27 cellular contexts compared by ENCODE assay signal in genomic region chr9:81128701-81129100, GRCh38.
DNase-seq lines count a peak whose midpoint lies in the region; FAIRE-seq and TF ChIP-seq lines count a peak whose summit lies in the region.
"Had no signal": no experiment of that assay in that cellular context is flagged by ENCODE, and none has a peak within 500 bp of the region (broad histone marks: within the 10 kb centered on the region; RNA-seq: fewer than 3 reads in every experiment).

No MANE protein-coding gene starts in this region.

- H3K4me2 ChIP-seq in astrocyte (ENCODE audit: low read length): no peak overlapping the region
- H3K4me2 ChIP-seq: A549; BLaER1 treated with 17β-estradiol and CSF1 and Interleukin-3, amounts not matched to agents 10 nM and 100 nM had no signal

- H3K27me3 ChIP-seq in astrocyte (ENCODE audit: insufficient read depth, low read length): no peaks in the 10 kb centered on the region
- no peaks in the 10 kb centered on the region for H3K27me3 ChIP-seq in ovary
- H3K27me3 ChIP-seq: BE2C had no signal

- WGBS in ovary, 3 donors: 71 to 78% (median 77%) methylated on average over 6 of the region's 6 CpGs

- intact Hi-C loops in ovary (cut with DNase I): no loop called here

- H3K4me1 Mint-ChIP-seq in astrocyte (ENCODE audit: low read depth, unreplicated experiment) (peaks cover 21% of the 10 kb centered on the region), nephron progenitor cell (peaks cover 40% of the 10 kb centered on the region), endothelial cell (ENCODE audit: unreplicated experiment) (no peaks in the 10 kb centered on the region)
- H3K4me1 Mint-ChIP-seq: CD8-positive, alpha-beta memory T cell had no signal

- H3K36me3 ChIP-seq in astrocyte (ENCODE audit: insufficient read depth, low read length): no peaks in the 10 kb centered on the region
- no peaks in the 10 kb centered on the region for H3K36me3 ChIP-seq in ovary
- H3K36me3 ChIP-seq: BE2C; BLaER1 treated with 17β-estradiol and CSF1 and Interleukin-3, amounts not matched to agents 10 nM and 100 nM; HAP-1 had no signal

- no peak overlapping the region for H2AFZ ChIP-seq in astrocyte (ENCODE audit: low read depth, low read length)

- TF ChIP-seq POLR2A in ovary (IDR thresholded peaks at IDR 0.05): no peak

- H3K79me2 ChIP-seq in astrocyte (ENCODE audit: insufficient read depth, low read length): no peaks in the 10 kb centered on the region

- peaks cover 4% of the 10 kb centered on the region for H3K9me3 Mint-ChIP-seq in astrocyte (ENCODE audit: unreplicated experiment)
- H3K9me3 Mint-ChIP-seq in nephron progenitor cell: no peaks in the 10 kb centered on the region
- H3K9me3 Mint-ChIP-seq in endothelial cell (ENCODE audit: unreplicated experiment): no peaks in the 10 kb centered on the region

- peaks cover 2% of the 10 kb centered on the region for H3K27me3 Mint-ChIP-seq in astrocyte (ENCODE audit: low read depth, unreplicated experiment)
- no peaks in the 10 kb centered on the region for H3K27me3 Mint-ChIP-seq in nephron progenitor cell (ENCODE audit: low read depth, poor library complexity)
- no peaks in the 10 kb centered on the region for H3K27me3 Mint-ChIP-seq in endothelial cell (ENCODE audit: unreplicated experiment)
- H3K27me3 Mint-ChIP-seq: CD4-positive, alpha-beta T cell; CD8-positive, alpha-beta memory T cell had no signal

- no peak overlapping the region for H3K4me3 ChIP-seq in astrocyte (ENCODE audit: insufficient read depth, low read depth, low read length)
- no peak overlapping the region for H3K4me3 ChIP-seq in ovary
- H3K4me3 ChIP-seq: A549; BLaER1 treated with 17β-estradiol and CSF1 and Interleukin-3, amounts not matched to agents 10 nM and 100 nM; GM12878; HAP-1 had no signal

- no peak overlapping the region for H3K4me3 Mint-ChIP-seq in astrocyte (ENCODE audit: unreplicated experiment)
- no peak overlapping the region for H3K4me3 Mint-ChIP-seq in nephron progenitor cell
- H3K4me3 Mint-ChIP-seq in endothelial cell (ENCODE audit: unreplicated experiment): no peak overlapping the region
- H3K4me3 Mint-ChIP-seq: CD14-positive monocyte; CD4-positive, alpha-beta T cell; CD8-positive, alpha-beta memory T cell; HFFc6 had no signal

- TF ChIP-seq CTCF in astrocyte (IDR thresholded peaks at IDR 0.05; ENCODE audit: insufficient read depth, low read depth, low read length) (no peak), nephron progenitor cell (IDR thresholded peaks at IDR 0.05) (no peak), endothelial cell (IDR thresholded peaks at IDR 0.05; ENCODE audit: unreplicated experiment) (no peak), ovary (IDR thresholded peaks at IDR 0.05) (no peak)

- H3K27ac ChIP-seq in astrocyte (ENCODE audit: low read depth, low read length) (no peak overlapping the region), ovary (no peak overlapping the region)
- H3K27ac ChIP-seq: A549; BLaER1 treated with 17β-estradiol and CSF1 and Interleukin-3, amounts not matched to agents 10 nM and 100 nM had no signal

- H3K36me3 Mint-ChIP-seq in astrocyte (ENCODE audit: low read depth, unreplicated experiment): no peaks in the 10 kb centered on the region
- no peaks in the 10 kb centered on the region for H3K36me3 Mint-ChIP-seq in nephron progenitor cell (ENCODE audit: low read depth)
- no peaks in the 10 kb centered on the region for H3K36me3 Mint-ChIP-seq in endothelial cell (ENCODE audit: low read depth, unreplicated experiment)
- H3K36me3 Mint-ChIP-seq: CD14-positive monocyte; CD8-positive, alpha-beta memory T cell had no signal

- no peak for TF ChIP-seq EP300 in ovary (IDR thresholded peaks at IDR 0.05)

- DNase-seq in astrocyte (ENCODE audit: low read depth) (peak; percentile 21), kidney tubule cell (ENCODE audit: low spot score) (peak; percentile 13), nephron progenitor cell (no peak), globus pallidus (ENCODE audit: low spot score) (no peak), NCI-H1048 (lab: John Stamatoyannopoulos, UW) (no peak), endothelial cell (ENCODE audit: low spot score) (no peak), ovary (no peak)
- DNase-seq: 8988T; ACHN; AML-193; BE2C; CD4-positive, alpha-beta T cell; CD8-positive, alpha-beta memory T cell; DMS 273 treated with DMSO at 0.1 percent for 48 hours; DMS79; EL; GDM1; GOT3; HFFc6 had no signal

- no peak overlapping the region for H3K27ac Mint-ChIP-seq in astrocyte (ENCODE audit: unreplicated experiment)
- peak overlapping the region; percentile 43 for H3K27ac Mint-ChIP-seq in nephron progenitor cell
- H3K27ac Mint-ChIP-seq in endothelial cell (ENCODE audit: unreplicated experiment): no peak overlapping the region
- H3K27ac Mint-ChIP-seq: CD14-positive monocyte; CD4-positive, alpha-beta T cell; CD8-positive, alpha-beta memory T cell; HFFc6 had no signal

- H3K9me3 ChIP-seq in astrocyte (ENCODE audit: insufficient read depth, low read depth, low read length) (no peaks in the 10 kb centered on the region), ovary (no peaks in the 10 kb centered on the region)
- H3K9me3 ChIP-seq: A549, BE2C, HAP-1 had no signal

- no peak overlapping the region for H3K9ac ChIP-seq in astrocyte (ENCODE audit: low read length)
- H3K9ac ChIP-seq: BLaER1 treated with 17β-estradiol and CSF1 and Interleukin-3, amounts not matched to agents 10 nM and 100 nM had no signal

- H4K20me1 ChIP-seq in astrocyte (ENCODE audit: insufficient read depth, low read length): no peaks in the 10 kb centered on the region
- H4K20me1 ChIP-seq: BLaER1 treated with 17β-estradiol and CSF1 and Interleukin-3, amounts not matched to agents 10 nM and 100 nM had no signal

- FAIRE-seq in astrocyte (lab: Jason Lieb, UNC): no peak
- FAIRE-seq: A549, D721Med, GM12878, GM19239, H54 had no signal

- H3K4me1 ChIP-seq in astrocyte (ENCODE audit: insufficient read depth, low read length) (peaks cover 6% of the 10 kb centered on the region), ovary (ENCODE audit: insufficient read depth) (no peaks in the 10 kb centered on the region)
- H3K4me1 ChIP-seq: HAP-1 had no signal

Comparison
In these comparisons a context has a peak if more than half of its experiments do, and no peak if none do; other contexts are left out.
1. DNase-seq: peak in astrocyte (single experiment) and kidney tubule cell (single experiment); none in nephron progenitor cell (single experiment), globus pallidus (single experiment), NCI-H1048 (single experiment), endothelial cell (single experiment) and ovary (0 of 5).